In the genomic region with DNA sequence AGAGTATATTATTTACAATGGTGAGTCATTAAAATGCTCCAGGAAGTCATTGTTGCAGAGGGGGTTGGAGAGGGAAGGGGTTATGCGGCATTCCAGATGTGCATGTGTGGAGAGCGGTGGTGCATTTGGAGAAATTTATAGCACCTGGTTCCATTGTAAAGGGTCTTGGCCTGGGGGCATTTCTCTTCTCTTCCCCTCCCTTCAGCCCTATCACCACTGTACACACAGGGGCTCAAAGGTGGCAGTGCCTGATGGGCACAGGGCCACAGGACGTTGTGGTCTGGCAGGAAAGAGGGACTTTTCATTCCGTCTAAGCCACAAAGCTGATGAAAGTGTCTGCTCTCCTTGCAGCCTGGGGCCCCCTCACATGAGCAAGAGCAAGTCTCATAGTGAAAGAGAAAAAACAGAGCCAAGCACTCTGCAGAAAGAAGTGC, we compare ENCODE assay signal across 8 cellular contexts.
DNase-seq lines count a peak whose midpoint lies in the region; ATAC-seq, FAIRE-seq and TF ChIP-seq lines count a peak whose summit lies in the region.

No MANE protein-coding gene starts in this region.

- no peaks in the 10 kb centered on the region for H3K36me3 Mint-ChIP-seq in naive thymus-derived CD4-positive, alpha-beta T cell
- H3K36me3 Mint-ChIP-seq in nephron progenitor cell (ENCODE audit: low read depth), result no peaks in the 10 kb centered on the region

- H3K4me1 Mint-ChIP-seq in naive thymus-derived CD4-positive, alpha-beta T cell, result peaks cover 0 to 11% (median 0%) of the 10 kb centered on the region in 7 donors
- peaks cover 26% of the 10 kb centered on the region for H3K4me1 Mint-ChIP-seq in nephron progenitor cell

- intact Hi-C loops in naive thymus-derived CD4-positive, alpha-beta T cell (cut with micrococcal nuclease), result no loop called here

- no peak for TF ChIP-seq CTCF in nephron progenitor cell (IDR thresholded peaks at IDR 0.05)

- H3K27me3 Mint-ChIP-seq in naive thymus-derived CD4-positive, alpha-beta T cell, result peaks cover 0 to 4% (median 0%) of the 10 kb centered on the region in 5 donors
- H3K27me3 Mint-ChIP-seq in nephron progenitor cell (ENCODE audit: low read depth, poor library complexity), result peaks cover 10% of the 10 kb centered on the region

- CTCF ChIA-PET in naive thymus-derived CD4-positive, alpha-beta T cell (lab: Charles Lee), result no interaction called here

- ATAC-seq in GM18858 (IDR thresholded peaks at IDR 0.05; ENCODE audit: unreplicated experiment), result peak; percentile 69
- peak; percentile 69 for ATAC-seq in HG02623 (IDR thresholded peaks at IDR 0.05; ENCODE audit: unreplicated experiment)
- peak; percentile 37 for ATAC-seq in naive thymus-derived CD4-positive, alpha-beta T cell

- H3K9me3 ChIP-seq in naive thymus-derived CD4-positive, alpha-beta T cell (ENCODE audit: control insufficient read depth in 2 of 3, low read length in 3 of 3), result no peaks in the 10 kb centered on the region
- no peaks in the 10 kb centered on the region for H3K9me3 ChIP-seq in small intestine (ENCODE audit: control insufficient read depth, low read depth)

- H3K36me3 ChIP-seq in naive thymus-derived CD4-positive, alpha-beta T cell (ENCODE audit: control insufficient read depth in 2 of 3, insufficient read depth in 3 of 3, low read length in 3 of 3), result no peaks in the 10 kb centered on the region
- H3K36me3 ChIP-seq in small intestine (ENCODE audit: control insufficient read depth in 2 of 2, insufficient read depth in 2 of 2, low read length in 2 of 2), result no peaks in the 10 kb centered on the region

- no peaks in the 10 kb centered on the region for H3K27me3 ChIP-seq in naive thymus-derived CD4-positive, alpha-beta T cell (ENCODE audit: control insufficient read depth in 2 of 2, insufficient read depth in 2 of 2, low read length in 2 of 2)
- H3K27me3 ChIP-seq in small intestine (ENCODE audit: control insufficient read depth in 2 of 2, insufficient read depth in 2 of 2, low read length in 2 of 2), result no peaks in the 10 kb centered on the region

- no peaks in the 10 kb centered on the region for H3K4me1 ChIP-seq in naive thymus-derived CD4-positive, alpha-beta T cell (ENCODE audit: control insufficient read depth in 2 of 2, insufficient read depth in 2 of 2, low read length in 2 of 2)
- H3K4me1 ChIP-seq in small intestine (ENCODE audit: control insufficient read depth in 2 of 2, insufficient read depth in 1 of 2, low read depth in 1 of 2, low read length in 1 of 2), result no peaks in the 10 kb centered on the region

- WGBS in small intestine, 3 donors, result 32 to 53% (median 35%) methylated on average over 4 of the region's 4 CpGs

- peak overlapping the region in 1 of 10 donors; percentile 12 for H3K4me3 Mint-ChIP-seq in naive thymus-derived CD4-positive, alpha-beta T cell
- H3K4me3 Mint-ChIP-seq in nephron progenitor cell, result no peak overlapping the region

- H3K9me3 Mint-ChIP-seq in naive thymus-derived CD4-positive, alpha-beta T cell, result peaks cover 0 to 10% (median 1%) of the 10 kb centered on the region in 11 donors
- no peaks in the 10 kb centered on the region for H3K9me3 Mint-ChIP-seq in nephron progenitor cell

- FAIRE-seq in small intestine (lab: Jason Lieb, UNC), result no peak

- H3K27ac ChIP-seq in naive thymus-derived CD4-positive, alpha-beta T cell (ENCODE audit: low read depth, low read length), result no peak overlapping the region
- H3K27ac ChIP-seq in small intestine (ENCODE audit: low read depth in 1 of 2, low read length in 1 of 2) (no peak overlapping the region), caudate nucleus (ENCODE audit: low read depth, low read length) (no peak overlapping the region)

- DNase-seq in NCI-H69 (lab: John Stamatoyannopoulos, UW) (peak; percentile 68), nephron progenitor cell (no peak), small intestine (no peak), caudate nucleus (lab: John Stamatoyannopoulos, UW) (no peak)
- no peak for DNase-seq in naive thymus-derived CD4-positive, alpha-beta T cell
- no peak for DNase-seq in activated effector memory CD4-positive, alpha-beta T cell treated with Interleukin-2 at 50 U/mL for 16 hours

- H3K4me3 ChIP-seq in naive thymus-derived CD4-positive, alpha-beta T cell (ENCODE audit: low read length), result no peak overlapping the region
- no peak overlapping the region for H3K4me3 ChIP-seq in small intestine (ENCODE audit: low read depth in 1 of 2, low read length in 2 of 2)

- H3K27ac Mint-ChIP-seq in naive thymus-derived CD4-positive, alpha-beta T cell, result no peak overlapping the region
- no peak overlapping the region for H3K27ac Mint-ChIP-seq in nephron progenitor cell

- POLR2A ChIA-PET in naive thymus-derived CD4-positive, alpha-beta T cell (lab: Charles Lee), result no interaction called here
